ENCODE assay signal across 29 cellular contexts in the genomic region with DNA sequence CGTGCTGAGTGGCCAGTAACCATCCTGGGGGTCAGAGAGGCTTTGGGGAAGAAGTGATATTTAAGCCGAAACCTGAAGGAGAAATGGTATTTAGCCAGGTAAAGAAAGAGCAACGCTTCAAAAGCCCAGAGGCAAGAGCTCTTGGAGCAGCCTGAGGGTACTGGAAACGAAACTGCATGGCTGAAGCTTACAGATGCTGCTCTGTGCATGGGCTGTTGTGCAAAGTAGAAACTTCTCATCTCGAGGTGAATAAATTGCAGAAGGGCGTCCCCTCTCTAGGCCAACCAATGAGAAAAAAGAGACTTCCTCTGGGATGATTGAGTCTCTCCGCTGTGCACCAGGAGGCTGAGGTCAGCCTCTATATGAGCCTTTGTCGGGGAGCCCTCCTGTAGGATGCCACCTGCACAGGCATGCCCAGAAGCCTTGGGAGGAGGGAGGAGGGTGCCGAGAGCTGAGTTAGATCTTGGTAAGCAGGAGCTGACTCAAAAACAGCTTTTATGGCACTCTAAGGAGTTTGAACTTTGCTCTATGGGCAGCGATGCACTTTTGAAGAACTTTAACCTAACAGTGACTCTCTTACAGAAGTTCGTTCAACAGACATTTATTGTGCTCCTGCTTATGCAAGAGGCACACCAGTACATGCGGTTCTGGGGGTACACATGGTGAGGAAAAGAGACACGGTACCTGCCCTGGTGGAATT.
DNase-seq lines count a peak whose midpoint lies in the region; ATAC-seq, FAIRE-seq and TF ChIP-seq lines count a peak whose summit lies in the region.
"Had no signal": no experiment of that assay in that cellular context is flagged by ENCODE, and none has a peak within 500 bp of the region (broad histone marks: within the 10 kb centered on the region; RNA-seq: fewer than 3 reads in every experiment).

No MANE protein-coding gene starts in this region.

- TF ChIP-seq CTCF in K562 (IDR thresholded peaks at IDR 0.05 in 2 of 3, conservative IDR thresholded peaks at IDR 0.05 in 1 of 3; ENCODE audit: insufficient read depth in 2 of 3, low read depth in 1 of 3, low read length in 3 of 3): no peak

- H3K4me2 ChIP-seq in K562 (ENCODE audit: insufficient read depth, low read length): no peak overlapping the region

- TF ChIP-seq EP300 in K562 (IDR thresholded peaks at IDR 0.05; ENCODE audit: low read length): no peak

- peaks cover 14 to 23% of the 10 kb centered on the region in 2 experiments for H3K27me3 ChIP-seq in K562 (ENCODE audit: control insufficient read depth in 2 of 2, insufficient read depth in 2 of 2, low read length in 2 of 2)
- H3K27me3 ChIP-seq in small intestine (ENCODE audit: control insufficient read depth in 2 of 2, insufficient read depth in 2 of 2, low read length in 2 of 2): no peaks in the 10 kb centered on the region
- H3K27me3 ChIP-seq: ovary, testis had no signal

- no peaks in the 10 kb centered on the region for H4K20me1 ChIP-seq in K562 (replicated peaks; ENCODE audit: control insufficient read depth, insufficient read depth, low read length)

- no peaks in the 10 kb centered on the region for H3K36me3 ChIP-seq in K562 (ENCODE audit: control insufficient read depth, insufficient read depth, low read length)
- no peaks in the 10 kb centered on the region for H3K36me3 ChIP-seq in small intestine (ENCODE audit: control insufficient read depth in 2 of 2, insufficient read depth in 2 of 2, low read length in 2 of 2)
- H3K36me3 ChIP-seq: ovary, WERI-Rb-1 had no signal

- no TSS peak for BruUV-seq in K562 (replicated peaks; lab: Mats Ljungman, UMichigan)

- peaks cover 18% of the 10 kb centered on the region for H3K27me3 Mint-ChIP-seq in T-helper 17 cell

- H3K9me3 ChIP-seq in K562 (replicated peaks; ENCODE audit: control insufficient read depth, insufficient read depth, low read depth, low read length) (no peaks in the 10 kb centered on the region), small intestine (ENCODE audit: control insufficient read depth, low read depth) (no peaks in the 10 kb centered on the region), T-helper 17 cell (ENCODE audit: control insufficient read depth, low read length, poor library complexity, severe bottlenecking) (no peaks in the 10 kb centered on the region)
- H3K9me3 ChIP-seq: ovary, testis had no signal

- TF ChIP-seq RAD21 in K562 (CRISPR knock-in tag; conservative IDR thresholded peaks at IDR 0.05 in 1 of 2, IDR thresholded peaks at IDR 0.05 in 1 of 2): no peak

- no peaks in the 10 kb centered on the region for H3K4me1 ChIP-seq in K562 (replicated peaks in 1 of 2; ENCODE audit: control insufficient read depth in 2 of 2, insufficient read depth in 2 of 2, low read length in 2 of 2)
- peaks cover 4 to 5% of the 10 kb centered on the region in 2 donors for H3K4me1 ChIP-seq in small intestine (ENCODE audit: control insufficient read depth in 2 of 2, insufficient read depth in 1 of 2, low read depth in 1 of 2, low read length in 1 of 2)
- H3K4me1 ChIP-seq: testis had no signal

- H3K27ac ChIP-seq in K562 (ENCODE audit: extremely low read depth, low read depth, low read length): no peak overlapping the region
- H3K27ac ChIP-seq in small intestine (ENCODE audit: low read depth in 1 of 2, low read length in 1 of 2): peak overlapping the region; percentile 1 to 51
- H3K27ac ChIP-seq: C4-2B, ovary, testis, WERI-Rb-1 had no signal

- H3K4me3 ChIP-seq in K562: no peak overlapping the region
- H3K4me3 ChIP-seq in small intestine (ENCODE audit: low read depth in 1 of 2, low read length in 2 of 2): no peak overlapping the region
- H3K4me3 ChIP-seq: ovary, testis had no signal

- FAIRE-seq in K562 (lab: Jason Lieb, UNC) (no peak), small intestine (lab: Jason Lieb, UNC) (no peak)
- FAIRE-seq: GM12892 had no signal

- H3K4me1 Mint-ChIP-seq in T-helper 17 cell: peaks cover 16% of the 10 kb centered on the region

- H3K9ac ChIP-seq in K562 (ENCODE audit: insufficient read depth in 1 of 2, low read depth in 2 of 2, low read length in 2 of 2): no peak overlapping the region

- no peak overlapping the region for H3K4me3 Mint-ChIP-seq in T-helper 17 cell
- H3K4me3 Mint-ChIP-seq: naive thymus-derived CD8-positive, alpha-beta T cell; T-helper 2 cell treated with Interferon-gamma antibody and Interleukin-4, amounts not matched to agents 5 μg/mL and 100 μg/mL, for 36 hours had no signal

- CTCF ChIA-PET in K562 (lab: Yijun Ruan, JAX; ENCODE audit: low intra/inter-chr PET ratio): no interaction called here

- ATAC-seq in K562 (no peak; the same call in 2 of the 3 replicates), left lobe of liver (peak; percentile 85), HG03039 (IDR thresholded peaks at IDR 0.05; ENCODE audit: unreplicated experiment) (no peak), GM21515 (IDR thresholded peaks at IDR 0.05; ENCODE audit: unreplicated experiment) (no peak), T-helper 17 cell (no peak)
- ATAC-seq: activated naive CD4-positive, alpha-beta T cell treated with anti-CD3 and anti-CD28 coated beads, Interleukin-2, amount 50 U/mL, for 72 hours; naive thymus-derived CD8-positive, alpha-beta T cell; right cardiac atrium; SK-N-SH treated with all-trans-retinoic acid at 6 μM for 48 hours had no signal

- H3K9me1 ChIP-seq in K562 (ENCODE audit: control insufficient read depth, insufficient read depth, low read length): no peaks in the 10 kb centered on the region

- POLR2A ChIA-PET in K562 (lab: Yijun Ruan, JAX): interaction anchor here (0.9 to 1.6 kb wide), 3 partner anchors 11 to 28 kb away, joined by 3 to 5 read pairs (median 4); no protein-coding TSS in a partner anchor

- no peak overlapping the region for H3K27ac Mint-ChIP-seq in T-helper 17 cell
- H3K27ac Mint-ChIP-seq: activated naive CD4-positive, alpha-beta T cell treated with anti-CD3 and anti-CD28 coated beads, Interleukin-2, amount 50 U/mL, for 72 hours; T-helper 2 cell treated with Interferon-gamma antibody and Interleukin-4, amounts not matched to agents 5 μg/mL and 100 μg/mL, for 36 hours had no signal

- TF ChIP-seq POLR2A in K562 (conservative IDR thresholded peaks at IDR 0.05): no peak

- DNase-seq in NCI-H69 (lab: John Stamatoyannopoulos, UW) (peak; percentile 25), K562 (ENCODE audit: extremely low read depth in 1 of 4, low spot score in 3 of 4) (no peak), left lobe of liver (ENCODE audit: low spot score) (peak; percentile 55), small intestine (peak; percentile 95), T-helper 17 cell (no peak)
- DNase-seq: activated CD4-positive, alpha-beta T cell treated with anti-CD3 and anti-CD28 coated beads, Interleukin-2, amount 50 U/mL, for 1 hour; activated CD8-positive, alpha-beta memory T cell treated with anti-CD3 and anti-CD28 coated beads, Interleukin-2, amount 50 U/mL, for 4 hours; aorta; Calu3; caudate nucleus; dermis blood vessel endothelial cell; HCEC 1CT; MM.1S; naive thymus-derived CD8-positive, alpha-beta T cell; NCI-H146; NCI-H524; ovary; right cardiac atrium; stimulated activated CD4-positive, alpha-beta T cell treated with anti-CD3 and anti-CD28 coated beads, Interleukin-12 subunit alpha, Interleukin-12 subunit beta, amount 100 ng/mL, for 4 hours; stimulated activated naive CD4-positive, alpha-beta T cell; testis; WERI-Rb-1 had no signal

- in situ Hi-C loops in K562 (cut with MboI): no loop called here

- intact Hi-C loops in K562 (cut with micrococcal nuclease): no loop called here

- H2AFZ ChIP-seq in K562 (ENCODE audit: low read depth, low read length): no peak overlapping the region

- no peaks in the 10 kb centered on the region for H3K79me2 ChIP-seq in K562 (ENCODE audit: control insufficient read depth, insufficient read depth, low read length)

- WGBS in K562 (ENCODE audit: insufficient coverage, low coverage, missing lambda C conversion rate): under 1% methylated on average over 13 of the region's 13 CpGs
- WGBS in small intestine, 3 donors: 27 to 64% (median 44%) methylated on average over 13 of the region's 13 CpGs

- no peaks in the 10 kb centered on the region for H3K36me3 Mint-ChIP-seq in T-helper 17 cell (ENCODE audit: low read depth)
- H3K36me3 Mint-ChIP-seq: naive thymus-derived CD8-positive, alpha-beta T cell had no signal

TF ChIP-seq in K562, 482 proteins besides CTCF, POLR2A, EP300 and RAD21:
- TF ChIP-seq, protein P1, sequence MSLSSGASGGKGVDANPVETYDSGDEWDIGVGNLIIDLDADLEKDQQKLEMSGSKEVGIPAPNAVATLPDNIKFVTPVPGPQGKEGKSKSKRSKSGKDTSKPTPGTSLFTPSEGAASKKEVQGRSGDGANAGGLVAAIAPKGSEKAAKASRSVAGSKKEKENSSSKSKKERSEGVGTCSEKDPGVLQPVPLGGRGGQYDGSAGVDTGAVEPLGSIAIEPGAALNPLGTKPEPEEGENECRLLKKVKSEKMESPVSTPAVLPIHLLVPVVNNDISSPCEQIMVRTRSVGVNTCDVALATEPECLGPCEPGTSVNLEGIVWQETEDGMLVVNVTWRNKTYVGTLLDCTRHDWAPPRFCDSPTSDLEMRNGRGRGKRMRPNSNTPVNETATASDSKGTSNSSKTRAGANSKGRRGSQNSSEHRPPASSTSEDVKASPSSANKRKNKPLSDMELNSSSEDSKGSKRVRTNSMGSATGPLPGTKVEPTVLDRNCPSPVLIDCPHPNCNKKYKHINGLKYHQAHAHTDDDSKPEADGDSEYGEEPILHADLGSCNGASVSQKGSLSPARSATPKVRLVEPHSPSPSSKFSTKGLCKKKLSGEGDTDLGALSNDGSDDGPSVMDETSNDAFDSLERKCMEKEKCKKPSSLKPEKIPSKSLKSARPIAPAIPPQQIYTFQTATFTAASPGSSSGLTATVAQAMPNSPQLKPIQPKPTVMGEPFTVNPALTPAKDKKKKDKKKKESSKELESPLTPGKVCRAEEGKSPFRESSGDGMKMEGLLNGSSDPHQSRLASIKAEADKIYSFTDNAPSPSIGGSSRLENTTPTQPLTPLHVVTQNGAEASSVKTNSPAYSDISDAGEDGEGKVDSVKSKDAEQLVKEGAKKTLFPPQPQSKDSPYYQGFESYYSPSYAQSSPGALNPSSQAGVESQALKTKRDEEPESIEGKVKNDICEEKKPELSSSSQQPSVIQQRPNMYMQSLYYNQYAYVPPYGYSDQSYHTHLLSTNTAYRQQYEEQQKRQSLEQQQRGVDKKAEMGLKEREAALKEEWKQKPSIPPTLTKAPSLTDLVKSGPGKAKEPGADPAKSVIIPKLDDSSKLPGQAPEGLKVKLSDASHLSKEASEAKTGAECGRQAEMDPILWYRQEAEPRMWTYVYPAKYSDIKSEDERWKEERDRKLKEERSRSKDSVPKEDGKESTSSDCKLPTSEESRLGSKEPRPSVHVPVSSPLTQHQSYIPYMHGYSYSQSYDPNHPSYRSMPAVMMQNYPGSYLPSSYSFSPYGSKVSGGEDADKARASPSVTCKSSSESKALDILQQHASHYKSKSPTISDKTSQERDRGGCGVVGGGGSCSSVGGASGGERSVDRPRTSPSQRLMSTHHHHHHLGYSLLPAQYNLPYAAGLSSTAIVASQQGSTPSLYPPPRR (CRISPR knock-in tag; IDR thresholded peaks at IDR 0.05; ENCODE audit: borderline replicate concordance): no peak
- peak; percentile 2 for TF ChIP-seq NFYB (IDR thresholded peaks at IDR 0.05; ENCODE audit: extremely low read depth, insufficient read length)
TF ChIP-seq in K562: peak in this region for 1.

Comparison
In these comparisons a context has a peak if more than half of its experiments do, and no peak if none do; other contexts are left out.
1. DNase-seq: peak in NCI-H69 (single experiment), left lobe of liver (single experiment) and small intestine (single experiment); none in K562 (0 of 4) and T-helper 17 cell (0 of 3).